In genomic region chr11:75773595-75774353, GRCh38 we compare ENCODE assay signal across 1 cellular context.
TF ChIP-seq lines count a peak whose summit lies in the region.

No MANE protein-coding gene starts in this region.

TF ChIP-seq in GM12878, 131 proteins besides CTCF, POLR2A, EP300 and RAD21 (continued from another document):
- 0 out of 2 replicates have a peak, but pooled peaks have one; percentile 11 for TF ChIP-seq REST (IDR thresholded peaks at IDR 0.05; ENCODE audit: low read depth, low read length)
- peak; percentile 72; the same call in 1 of the 2 replicates for TF ChIP-seq FOXM1 (IDR thresholded peaks at IDR 0.05; ENCODE audit: low read depth, low read length)
- TF ChIP-seq, protein P1, sequence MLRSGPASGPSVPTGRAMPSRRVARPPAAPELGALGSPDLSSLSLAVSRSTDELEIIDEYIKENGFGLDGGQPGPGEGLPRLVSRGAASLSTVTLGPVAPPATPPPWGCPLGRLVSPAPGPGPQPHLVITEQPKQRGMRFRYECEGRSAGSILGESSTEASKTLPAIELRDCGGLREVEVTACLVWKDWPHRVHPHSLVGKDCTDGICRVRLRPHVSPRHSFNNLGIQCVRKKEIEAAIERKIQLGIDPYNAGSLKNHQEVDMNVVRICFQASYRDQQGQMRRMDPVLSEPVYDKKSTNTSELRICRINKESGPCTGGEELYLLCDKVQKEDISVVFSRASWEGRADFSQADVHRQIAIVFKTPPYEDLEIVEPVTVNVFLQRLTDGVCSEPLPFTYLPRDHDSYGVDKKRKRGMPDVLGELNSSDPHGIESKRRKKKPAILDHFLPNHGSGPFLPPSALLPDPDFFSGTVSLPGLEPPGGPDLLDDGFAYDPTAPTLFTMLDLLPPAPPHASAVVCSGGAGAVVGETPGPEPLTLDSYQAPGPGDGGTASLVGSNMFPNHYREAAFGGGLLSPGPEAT (IDR thresholded peaks at IDR 0.05; ENCODE audit: low read depth) = peak; percentile 92
- no peak for TF ChIP-seq NR2C1 (IDR thresholded peaks at IDR 0.05)
- TF ChIP-seq IKZF1 (conservative IDR thresholded peaks at IDR 0.05) = peak; percentile 96
- no peak for TF ChIP-seq SUZ12 (IDR thresholded peaks at IDR 0.05; ENCODE audit: unreplicated experiment)
- no peak for TF ChIP-seq MYC (IDR thresholded peaks at IDR 0.05; ENCODE audit: insufficient read depth, insufficient read length, insufficient replicate concordance, low read length, severe bottlenecking)
